Comparison of ENCODE assay signal across 14 cellular contexts in genomic region chr1:19682257-19682656, GRCh38. TPM values are rescaled to one million over a fixed set of nuclear protein-coding genes. Genes with fewer than 3 reads are reported as not detected.
DNase-seq lines count a peak whose midpoint lies in the region; ATAC-seq, FAIRE-seq and TF ChIP-seq lines count a peak whose summit lies in the region.
"Had no signal": no experiment of that assay in that cellular context is flagged by ENCODE, and none has a peak within 500 bp of the region (broad histone marks: within the 10 kb centered on the region; RNA-seq: fewer than 3 reads in every experiment).

No MANE protein-coding gene starts in this region.

- TF ChIP-seq RAD21 in K562 (CRISPR knock-in tag; conservative IDR thresholded peaks at IDR 0.05 in 1 of 2, IDR thresholded peaks at IDR 0.05 in 1 of 2), result no peak

- no peaks in the 10 kb centered on the region for H3K79me2 ChIP-seq in K562 (ENCODE audit: control insufficient read depth, insufficient read depth, low read length)

- no TSS peak for BruUV-seq in K562 (replicated peaks; lab: Mats Ljungman, UMichigan)

- peaks cover 22% of the 10 kb centered on the region; the same call in 1 of the 2 replicates for H4K20me1 ChIP-seq in K562 (replicated peaks; ENCODE audit: control insufficient read depth, insufficient read depth, low read length)

- intact Hi-C loops in K562 (cut with micrococcal nuclease), result no loop called here

- H3K4me3 Mint-ChIP-seq in T-cell, result no peak overlapping the region
- H3K4me3 Mint-ChIP-seq: activated naive CD8-positive, alpha-beta T cell treated with anti-CD3 and anti-CD28 coated beads, Interleukin-2, amount 50 U/mL, for 24 hours; CD4-positive, alpha-beta T cell; stimulated activated naive CD8-positive, alpha-beta T cell treated with anti-CD3 and anti-CD28 coated beads, Interleukin-15, amount 100 ng/mL, for 72 hours had no signal

- POLR2A ChIA-PET in K562 (lab: Yijun Ruan, JAX), result interaction anchor here (0.6 kb wide), 1 partner anchor 23 kb away, joined by 4 read pairs; no protein-coding TSS in a partner anchor
- POLR2A ChIA-PET in T-cell (lab: Charles Lee), result no interaction called here

- no peak overlapping the region for H3K27ac Mint-ChIP-seq in T-cell
- H3K27ac Mint-ChIP-seq: activated naive CD8-positive, alpha-beta T cell treated with anti-CD3 and anti-CD28 coated beads, Interleukin-2, amount 50 U/mL, for 24 hours; CD4-positive, alpha-beta T cell; stimulated activated naive CD8-positive, alpha-beta T cell treated with anti-CD3 and anti-CD28 coated beads, Interleukin-15, amount 100 ng/mL, for 72 hours had no signal

- no peak overlapping the region for H3K27ac ChIP-seq in K562 (ENCODE audit: extremely low read depth, low read depth, low read length)

- no peak overlapping the region for H3K4me2 ChIP-seq in K562 (ENCODE audit: insufficient read depth, low read length)

- no peak for TF ChIP-seq EP300 in K562 (IDR thresholded peaks at IDR 0.05; ENCODE audit: low read length)

- no peak overlapping the region for H2AFZ ChIP-seq in K562 (ENCODE audit: low read depth, low read length)

- H3K9me3 ChIP-seq in K562 (replicated peaks; ENCODE audit: control insufficient read depth, insufficient read depth, low read depth, low read length), result no peaks in the 10 kb centered on the region
- H3K9me3 ChIP-seq: MG63 had no signal

- H3K27me3 ChIP-seq in K562 (ENCODE audit: control insufficient read depth in 2 of 2, insufficient read depth in 2 of 2, low read length in 2 of 2), result peaks cover 24 to 44% of the 10 kb centered on the region in 2 experiments
- H3K27me3 ChIP-seq: MG63 had no signal

- ATAC-seq in K562 (peak; percentile 70), T-cell (replicated peaks in 1 of 4) (no peak), GM19397 (IDR thresholded peaks at IDR 0.05; ENCODE audit: unreplicated experiment) (no peak)
- ATAC-seq: activated naive CD8-positive, alpha-beta T cell treated with anti-CD3 and anti-CD28 coated beads, Interleukin-2, amount 50 U/mL, for 24 hours; stimulated activated naive CD8-positive, alpha-beta T cell treated with anti-CD3 and anti-CD28 coated beads, Interleukin-15, amount 100 ng/mL, for 72 hours had no signal

- H3K36me3 ChIP-seq in K562 (ENCODE audit: control insufficient read depth, insufficient read depth, low read length), result no peaks in the 10 kb centered on the region
- H3K36me3 ChIP-seq: MG63 had no signal

- no peak for TF ChIP-seq CTCF in AG09319 (IDR thresholded peaks at IDR 0.05; ENCODE audit: low read depth, low read length)
- TF ChIP-seq CTCF in K562 (IDR thresholded peaks at IDR 0.05 in 2 of 3, conservative IDR thresholded peaks at IDR 0.05 in 1 of 3; ENCODE audit: insufficient read depth in 2 of 3, low read depth in 1 of 3, low read length in 3 of 3), result no peak

- WGBS in K562 (ENCODE audit: insufficient coverage, low coverage, missing lambda C conversion rate), result 0% methylated on average over 3 of the region's 3 CpGs

- DNase-seq in AG09319 (ENCODE audit: extremely low read depth, low read depth) (peak; percentile 71), HT1080 (ENCODE audit: low read depth) (peak; percentile 76), K562 (ENCODE audit: extremely low read depth in 1 of 4, low spot score in 3 of 4) (peak in 1 of 4 experiments; percentile 29), hepatic stellate cell (ENCODE audit: low spot score) (peak; percentile 85), cortex of kidney (lab: John Stamatoyannopoulos, UW) (no peak), T-cell (no peak), cerebellar cortex (ENCODE audit: low spot score) (no peak)
- DNase-seq: activated naive CD8-positive, alpha-beta T cell treated with anti-CD3 and anti-CD28 coated beads, Interleukin-2, amount 50 U/mL, for 24 hours; CD4-positive, alpha-beta T cell; MG63; NCI-H510A treated with DMSO at 0.1 percent for 48 hours; SHP77 treated with DMSO at 0.1 percent for 48 hours; stimulated activated naive CD8-positive, alpha-beta T cell treated with anti-CD3 and anti-CD28 coated beads, Interleukin-15, amount 100 ng/mL, for 72 hours had no signal

- no peak for TF ChIP-seq POLR2A in K562 (conservative IDR thresholded peaks at IDR 0.05)

- H3K4me1 ChIP-seq in K562 (replicated peaks in 1 of 2; ENCODE audit: control insufficient read depth in 2 of 2, insufficient read depth in 2 of 2, low read length in 2 of 2), result peaks cover 0 to 9% of the 10 kb centered on the region in 2 experiments; a peak in 1 of 5 replicates

- in situ Hi-C loops in K562 (cut with MboI), result no loop called here

- H3K27me3 Mint-ChIP-seq in T-cell, result no peaks in the 10 kb centered on the region
- H3K27me3 Mint-ChIP-seq: activated naive CD8-positive, alpha-beta T cell treated with anti-CD3 and anti-CD28 coated beads, Interleukin-2, amount 50 U/mL, for 24 hours; CD4-positive, alpha-beta T cell; stimulated activated naive CD8-positive, alpha-beta T cell treated with anti-CD3 and anti-CD28 coated beads, Interleukin-15, amount 100 ng/mL, for 72 hours had no signal

- peaks cover 2 to 15% (median 9%) of the 10 kb centered on the region in 3 donors for H3K4me1 Mint-ChIP-seq in T-cell

- H3K4me3 ChIP-seq in K562, result no peak overlapping the region
- H3K4me3 ChIP-seq: MG63 had no signal

- no peaks in the 10 kb centered on the region for H3K9me1 ChIP-seq in K562 (ENCODE audit: control insufficient read depth, insufficient read depth, low read length)

- no peaks in the 10 kb centered on the region for H3K9me3 Mint-ChIP-seq in T-cell
- H3K9me3 Mint-ChIP-seq: activated naive CD8-positive, alpha-beta T cell treated with anti-CD3 and anti-CD28 coated beads, Interleukin-2, amount 50 U/mL, for 24 hours; CD4-positive, alpha-beta T cell; stimulated activated naive CD8-positive, alpha-beta T cell treated with anti-CD3 and anti-CD28 coated beads, Interleukin-15, amount 100 ng/mL, for 72 hours had no signal

- H3K36me3 Mint-ChIP-seq in T-cell, result peaks cover 4% of the 10 kb centered on the region

- no peak overlapping the region for H3K9ac ChIP-seq in K562 (ENCODE audit: insufficient read depth in 1 of 2, low read depth in 2 of 2, low read length in 2 of 2)

- no peak for FAIRE-seq in K562 (lab: Jason Lieb, UNC)

- CTCF ChIA-PET in K562 (lab: Yijun Ruan, JAX; ENCODE audit: low intra/inter-chr PET ratio), result no interaction called here
- CTCF ChIA-PET in T-cell (lab: Charles Lee), result no interaction called here

TF ChIP-seq in K562, 482 proteins besides CTCF, POLR2A, EP300 and RAD21 (continues in another document):
- peak; percentile 26; the same call in 1 of the 2 replicates for TF ChIP-seq FOSL1 (tag; conservative IDR thresholded peaks at IDR 0.05)

RNA-seq across cellular contexts. Expression of gene HTR6, which starts 17.6 kb away (rescaled TPM):
- not detected in 2 replicates for total RNA-seq in HT1080 (2014; rRNA removed; shearing (Covaris generic))
- not detected in 2 replicates for polyA plus RNA-seq in HT1080 (2015; cell fraction: cytosol; rRNA removed)
- polyA plus RNA-seq in HT1080 (2015; cell fraction: nucleus; rRNA removed), result 0.06 TPM in 1 of 2 replicates, not detected in the other
- not detected in 2 replicates for total RNA-seq in K562 (2011; cell fraction: chromatin; rRNA removed; ENCODE audit: low replicate concordance)
- not detected in 2 replicates for total RNA-seq in K562 (2011; cell fraction: nucleolus; rRNA removed)
- not detected in 2 replicates for total RNA-seq in K562 (2011; cell fraction: nucleoplasm; rRNA removed)
- total RNA-seq in K562 (2014; rRNA removed) (not detected in 2 replicates), K562 (2014; rRNA removed; fragmentation: Illumina TruSeq; extraction: Trizol) (not detected in 2 replicates), K562 (2015; rRNA removed; fragmentation: Illumina TruSeq; extraction: Trizol) (not detected in 2 replicates), K562 (2021) (not detected in 2 replicates), T-cell (under 1 TPM; 0.16 to 0.90 (median 0.19) TPM)
- polyA plus RNA-seq in K562 (2011; rRNA removed) (not detected in 2 replicates), K562 (2014; fragmentation: Illumina TruSeq; extraction: Trizol) (not detected in 2 replicates), K562 (2014; fragmentation: Nextera tagmentation; extraction: Ambion mirVana) (not detected), K562 (2014; rRNA removed) (not detected in 2 replicates)
- polyA plus RNA-seq in K562 (2011; cell fraction: cytosol; rRNA removed), result not detected in 2 replicates
- polyA plus RNA-seq in K562 (2011; cell fraction: nucleus; rRNA removed), result not detected in 2 replicates
- not detected in 2 replicates for polyA plus RNA-seq in K562 (2012)
- polyA minus RNA-seq in K562 (2011; rRNA and poly(A)+ RNA removed), result not detected in 2 replicates
- not detected in 2 replicates for polyA minus RNA-seq in K562 (2011; cell fraction: cytosol; rRNA and poly(A)+ RNA removed)
- polyA minus RNA-seq in K562 (2011; cell fraction: nucleus; rRNA and poly(A)+ RNA removed), result not detected in 2 replicates

RNA-seq across cellular contexts. Expression of gene NBL1, which starts 38.1 kb away (rescaled TPM):
- 38.9 and 44.7 TPM in 2 replicates for total RNA-seq in HT1080 (2014; rRNA removed; shearing (Covaris generic))
- polyA plus RNA-seq in HT1080 (2015; cell fraction: cytosol; rRNA removed), result 24.9 and 33.6 TPM in 2 replicates
- 12.7 and 14.4 TPM in 2 replicates for polyA plus RNA-seq in HT1080 (2015; cell fraction: nucleus; rRNA removed)
- 1.2 and 4.9 TPM in 2 replicates for total RNA-seq in K562 (2011; cell fraction: chromatin; rRNA removed; ENCODE audit: low replicate concordance)
- total RNA-seq in K562 (2011; cell fraction: nucleolus; rRNA removed), result 2.9 and 5.3 TPM in 2 replicates
- 2.1 and 4.1 TPM in 2 replicates for total RNA-seq in K562 (2011; cell fraction: nucleoplasm; rRNA removed)
- total RNA-seq in K562 (2014; rRNA removed) (2.4 and 4.9 TPM in 2 replicates), K562 (2014; rRNA removed; fragmentation: Illumina TruSeq; extraction: Trizol) (0.80 and 0.91 TPM in 2 replicates), K562 (2015; rRNA removed; fragmentation: Illumina TruSeq; extraction: Trizol) (1.0 and 1.4 TPM in 2 replicates), K562 (2021) (3.4 and 3.7 TPM in 2 replicates), T-cell (10 to 100 TPM; 11.4 to 38.1 (median 13.7) TPM)
- polyA plus RNA-seq in K562 (2011; rRNA removed) (3.2 and 4.1 TPM in 2 replicates), K562 (2014; fragmentation: Illumina TruSeq; extraction: Trizol) (1.3 and 2.1 TPM in 2 replicates), K562 (2014; fragmentation: Nextera tagmentation; extraction: Ambion mirVana) (under 1 TPM in 1 of 2 experiments, not detected in 1; 0.10 TPM), K562 (2014; rRNA removed) (2.2 and 2.8 TPM in 2 replicates)
- polyA plus RNA-seq in K562 (2011; cell fraction: cytosol; rRNA removed), result 2.8 and 8.3 TPM in 2 replicates
- 1.8 and 3.1 TPM in 2 replicates for polyA plus RNA-seq in K562 (2011; cell fraction: nucleus; rRNA removed)
- 1.6 and 1.8 TPM in 2 replicates for polyA plus RNA-seq in K562 (2012)
- 2.0 and 2.8 TPM in 2 replicates for polyA minus RNA-seq in K562 (2011; rRNA and poly(A)+ RNA removed)
- 5.2 and 5.6 TPM in 2 replicates for polyA minus RNA-seq in K562 (2011; cell fraction: cytosol; rRNA and poly(A)+ RNA removed)
- 0.81 and 2.0 TPM in 2 replicates for polyA minus RNA-seq in K562 (2011; cell fraction: nucleus; rRNA and poly(A)+ RNA removed)

Comparison
In these comparisons a context has a peak if more than half of its experiments do, and no peak if none do; other contexts are left out.
1. DNase-seq: peak in AG09319 (single experiment), HT1080 (single experiment) and hepatic stellate cell (single experiment); none in cortex of kidney (single experiment), T-cell (0 of 34) and cerebellar cortex (single experiment).